ENCODE assay signal across 8 cellular contexts in the genomic region with DNA sequence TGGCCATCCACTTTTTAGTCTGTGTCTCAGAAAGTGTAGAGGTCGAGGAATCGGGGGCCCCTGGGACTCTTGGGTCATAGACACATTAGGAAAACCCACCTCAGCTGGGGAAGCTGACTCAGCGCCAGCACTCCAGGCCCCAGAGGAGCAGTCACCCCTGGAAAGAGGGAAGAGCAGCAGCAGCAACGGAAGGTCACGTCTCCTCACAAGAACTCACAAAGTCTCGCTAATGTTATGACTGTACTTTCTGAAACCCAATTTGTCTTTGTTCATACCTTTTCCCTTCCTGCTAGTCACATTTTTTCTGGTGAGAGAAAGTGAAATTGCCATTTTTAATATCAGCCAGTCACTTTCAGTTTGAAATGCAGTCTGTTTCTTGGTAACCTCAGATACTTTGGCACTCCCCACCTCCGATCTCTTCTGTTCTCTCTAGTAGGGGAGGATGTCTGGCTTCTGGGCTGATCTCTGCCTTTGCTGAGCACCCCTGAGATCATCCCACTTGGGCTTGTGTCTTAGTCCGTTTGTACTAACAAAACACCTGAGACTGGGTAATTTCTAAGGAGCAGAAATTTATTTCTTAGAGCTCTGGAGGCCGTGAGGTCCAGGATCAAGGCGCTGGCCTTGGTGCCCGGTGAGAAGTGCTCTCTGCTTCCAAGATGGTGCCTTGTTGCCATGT.
DNase-seq lines count a peak whose midpoint lies in the region; ATAC-seq lines count a peak whose summit lies in the region.

No MANE protein-coding gene starts in this region.

- peak overlapping the region; percentile 89 for H3K27ac Mint-ChIP-seq in stimulated activated naive CD8-positive, alpha-beta T cell treated with anti-CD3 and anti-CD28 coated beads, Interleukin-15, Interleukin-2, amounts not matched to agents 100 ng/mL and 50 ng/mL, for 24 hours

- H3K4me3 Mint-ChIP-seq in stimulated activated naive CD8-positive, alpha-beta T cell treated with anti-CD3 and anti-CD28 coated beads, Interleukin-15, Interleukin-2, amounts not matched to agents 100 ng/mL and 50 ng/mL, for 24 hours, result peak overlapping the region; percentile 49

- H3K36me3 Mint-ChIP-seq in stimulated activated naive CD8-positive, alpha-beta T cell treated with anti-CD3 and anti-CD28 coated beads, Interleukin-15, Interleukin-2, amounts not matched to agents 100 ng/mL and 50 ng/mL, for 24 hours (ENCODE audit: low read depth), result no peaks in the 10 kb centered on the region

- no peaks in the 10 kb centered on the region for H3K27me3 Mint-ChIP-seq in stimulated activated naive CD8-positive, alpha-beta T cell treated with anti-CD3 and anti-CD28 coated beads, Interleukin-15, Interleukin-2, amounts not matched to agents 100 ng/mL and 50 ng/mL, for 24 hours

- DNase-seq in SIG-M5 treated with dmso at 0.1 percent for 504 hours (lab: John Stamatoyannopoulos, UW; ENCODE audit: unreplicated experiment), result peak; percentile 72
- DNase-seq in SIG-M5 (lab: John Stamatoyannopoulos, UW), result no peak
- DNase-seq in activated CD8-positive, alpha-beta memory T cell treated with anti-CD3 and anti-CD28 coated beads, Interleukin-2, amount 50 U/mL, for 48 hours, result peak; percentile 68
- no peak for DNase-seq in retina
- DNase-seq in globus pallidus (ENCODE audit: low spot score), result no peak
- no peak for DNase-seq in hepatic stellate cell (ENCODE audit: low spot score)

- H3K9me3 Mint-ChIP-seq in stimulated activated naive CD8-positive, alpha-beta T cell treated with anti-CD3 and anti-CD28 coated beads, Interleukin-15, Interleukin-2, amounts not matched to agents 100 ng/mL and 50 ng/mL, for 24 hours, result no peaks in the 10 kb centered on the region

- peak; percentile 79 for ATAC-seq in HG03108 (IDR thresholded peaks at IDR 0.05; ENCODE audit: unreplicated experiment)

- H3K4me1 Mint-ChIP-seq in stimulated activated naive CD8-positive, alpha-beta T cell treated with anti-CD3 and anti-CD28 coated beads, Interleukin-15, Interleukin-2, amounts not matched to agents 100 ng/mL and 50 ng/mL, for 24 hours (ENCODE audit: low read depth), result peaks cover 52% of the 10 kb centered on the region

Comparison
In these comparisons a context has a peak if more than half of its experiments do, and no peak if none do; other contexts are left out.
1. DNase-seq: peak in SIG-M5 treated with dmso at 0.1 percent for 504 hours (single experiment) and activated CD8-positive, alpha-beta memory T cell treated with anti-CD3 and anti-CD28 coated beads, Interleukin-2, amount 50 U/mL, for 48 hours (single experiment); none in SIG-M5 (single experiment), retina (single experiment), globus pallidus (single experiment) and hepatic stellate cell (single experiment).